ENCODE assay signal across 9 cellular contexts in the genomic region with DNA sequence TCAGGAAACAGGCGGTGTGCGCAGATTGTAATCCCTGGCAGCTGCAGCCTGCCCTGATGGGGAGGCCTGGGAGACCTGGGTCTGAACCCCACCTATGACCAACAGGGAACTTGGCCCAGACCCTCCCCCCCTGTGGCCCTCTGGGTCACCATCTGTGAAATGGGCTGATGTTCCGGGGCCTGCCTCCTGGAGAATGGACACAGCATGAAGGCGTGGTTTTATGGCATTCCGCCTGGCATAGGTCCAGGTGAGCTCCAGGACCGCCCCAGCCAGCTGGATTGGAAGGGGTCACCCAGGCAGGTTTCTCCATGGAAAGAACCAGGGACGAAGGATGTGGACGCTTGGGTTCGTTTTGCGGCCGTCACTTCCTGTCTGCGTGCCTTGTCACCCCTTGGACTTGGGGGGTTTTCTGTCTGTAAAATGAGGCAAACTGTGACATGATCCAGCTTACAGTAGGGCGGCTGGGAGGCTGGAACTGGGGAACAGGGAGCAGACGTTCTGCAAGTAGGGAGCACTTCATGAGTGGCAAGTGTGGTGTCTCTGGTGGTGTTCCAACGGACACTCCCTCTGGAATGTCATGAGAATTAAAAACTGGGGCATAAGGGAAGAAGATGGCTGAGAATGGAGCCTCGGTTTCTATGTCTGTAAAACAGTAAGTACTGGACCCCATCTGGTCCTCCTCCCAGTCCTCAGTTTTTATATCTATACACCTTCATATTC. TPM values are rescaled to one million over a fixed set of nuclear protein-coding genes. Genes with fewer than 3 reads are reported as not detected.
DNase-seq lines count a peak whose midpoint lies in the region; ATAC-seq, FAIRE-seq and TF ChIP-seq lines count a peak whose summit lies in the region.
"Had no signal": no experiment of that assay in that cellular context is flagged by ENCODE, and none has a peak within 500 bp of the region (broad histone marks: within the 10 kb centered on the region; RNA-seq: fewer than 3 reads in every experiment).

No MANE protein-coding gene starts in this region.

- H3K4me3 ChIP-seq in Peyer's patch (peak overlapping the region in 2 of 4 donors; percentile 71 to 94), fibroblast of pulmonary artery (replicated peaks; ENCODE audit: low read depth, low read length) (peak overlapping the region; percentile 64), psoas muscle (peak overlapping the region; percentile 81)

- ATAC-seq in psoas muscle (no peak), HG03442 (IDR thresholded peaks at IDR 0.05; ENCODE audit: unreplicated experiment) (no peak), HG03196 (IDR thresholded peaks at IDR 0.05; ENCODE audit: unreplicated experiment) (no peak)

- H3K36me3 ChIP-seq in Peyer's patch, result no peaks in the 10 kb centered on the region
- H3K36me3 ChIP-seq in psoas muscle (ENCODE audit: insufficient read depth in 1 of 2, low read depth in 1 of 2), result no peaks in the 10 kb centered on the region

- no peak for TF ChIP-seq CTCF in Peyer's patch (IDR thresholded peaks at IDR 0.05)
- no peak for TF ChIP-seq CTCF in fibroblast of pulmonary artery (IDR thresholded peaks at IDR 0.05; ENCODE audit: low read length, missing control alignments)
- no peak for TF ChIP-seq CTCF in psoas muscle (IDR thresholded peaks at IDR 0.05)

- FAIRE-seq in GM12891 (lab: Jason Lieb, UNC), result peak; percentile 43
- FAIRE-seq: GM12878 had no signal

- no peak overlapping the region for H3K27ac ChIP-seq in Peyer's patch
- no peak overlapping the region for H3K27ac ChIP-seq in psoas muscle

- TF ChIP-seq POLR2A in GM12891 (IDR thresholded peaks at IDR 0.05; ENCODE audit: low read depth, low read length), result no peak
- no peak for TF ChIP-seq POLR2A in Peyer's patch (IDR thresholded peaks at IDR 0.05)

- DNase-seq in GM12891 (ENCODE audit: insufficient read length, low spot score), result no peak
- DNase-seq in Peyer's patch, result peak in 2 of 3 donors; percentile 65 to 72
- no peak for DNase-seq in fibroblast of pulmonary artery (ENCODE audit: low read depth)
- DNase-seq in psoas muscle, result no peak
- no peak for DNase-seq in effector CD4-positive, alpha-beta T cell
- DNase-seq in mucosa of gallbladder (ENCODE audit: low spot score), result no peak

- no peaks in the 10 kb centered on the region for H3K27me3 ChIP-seq in Peyer's patch
- no peaks in the 10 kb centered on the region for H3K27me3 ChIP-seq in psoas muscle (ENCODE audit: insufficient read depth in 3 of 3, low read length in 2 of 3)

- intact Hi-C loops in psoas muscle (cut with DNase I), result loop anchor here in 1 of 2 donors (10.0 kb wide), 1 partner anchor 51 kb away; no protein-coding TSS in a partner anchor

- WGBS in psoas muscle, 3 donors, result 65 to 79% (median 75%) methylated on average over 16 of the region's 16 CpGs

- H3K4me1 ChIP-seq in Peyer's patch (peaks cover 0 to 25% (median 12%) of the 10 kb centered on the region in 4 donors), psoas muscle (peaks cover 5% of the 10 kb centered on the region)

- H3K9me3 ChIP-seq in Peyer's patch, result no peaks in the 10 kb centered on the region
- no peaks in the 10 kb centered on the region for H3K9me3 ChIP-seq in psoas muscle

TF ChIP-seq in GM12891, 5 proteins besides CTCF, POLR2A, EP300 and RAD21:
- TF ChIP-seq POU2F2 (IDR thresholded peaks at IDR 0.05; ENCODE audit: low read depth, low read length) (no peak), TAF1 (IDR thresholded peaks at IDR 0.05; ENCODE audit: low read depth, low read length) (no peak), POLR2AphosphoS5 (IDR thresholded peaks at IDR 0.05; ENCODE audit: low read depth, low read length) (no peak), SPI1 (IDR thresholded peaks at IDR 0.05; ENCODE audit: low read depth, low read length) (no peak), PAX5 (IDR thresholded peaks at IDR 0.05; ENCODE audit: insufficient read depth, low read length, severe bottlenecking) (no peak)
TF ChIP-seq in GM12891: peak in this region for 0.

RNA-seq across cellular contexts. Expression of gene CPNE2, which starts 1.6 kb away (rescaled TPM):
- polyA plus RNA-seq in GM12891 (2012; ENCODE audit: low read depth, missing spikeins), result 13.0 TPM
- total RNA-seq in Peyer's patch (10 to 100 TPM; 26.4 to 73.9 (median 64.8) TPM), psoas muscle (10 to 100 TPM in 2 of 4 donors, 1 to 10 TPM in 2; 8.1 to 12.4 (median 10.5) TPM), mucosa of gallbladder (16.1 TPM)
- polyA plus RNA-seq in psoas muscle, result 10 to 100 TPM; 15.1 to 16.9 (median 16.2) TPM

Comparison
In these comparisons a context has a peak if more than half of its experiments do, and no peak if none do; other contexts are left out.
1. DNase-seq: peak in Peyer's patch (2 of 3); none in GM12891 (single experiment), fibroblast of pulmonary artery (single experiment), psoas muscle (0 of 2), effector CD4-positive, alpha-beta T cell (single experiment) and mucosa of gallbladder (single experiment).